Comparison of ENCODE assay signal across 8 cellular contexts in genomic region chr12:49367381-49368239, GRCh38. TPM values are rescaled to one million over a fixed set of nuclear protein-coding genes. Genes with fewer than 3 reads are reported as not detected.
A peak's percentile ranks its signal among the peaks of the same experiment; 100 is the strongest.
DNase-seq lines count a peak whose midpoint lies in the region; ATAC-seq and TF ChIP-seq lines count a peak whose summit lies in the region.

SPATS2 (plus strand) TSS chr12:49367462; CDS start chr12:49461013, 93,551 bp downstream.

- 1 to 4% methylated on average over 20 to 24 of the region's 52 CpGs for WGBS in esophagus squamous epithelium, 2 donors

- H3K9me3 ChIP-seq in HCT116 (ENCODE audit: control insufficient read depth in 1 of 2, insufficient read depth in 1 of 2, low read depth in 1 of 2, low read length in 2 of 2): no peaks in the 10 kb centered on the region
- H3K9me3 ChIP-seq in esophagus squamous epithelium: no peaks in the 10 kb centered on the region

- H3K27me3 ChIP-seq in HCT116 (ENCODE audit: insufficient read depth, low read length): no peaks in the 10 kb centered on the region
- no peaks in the 10 kb centered on the region for H3K27me3 ChIP-seq in esophagus squamous epithelium

- H3K36me3 Mint-ChIP-seq in nephron progenitor cell (ENCODE audit: low read depth): peaks cover 15% of the 10 kb centered on the region

- H3K4me3 ChIP-seq in HCT116 (replicated peaks in 1 of 2; ENCODE audit: low read depth in 1 of 2, low read length in 2 of 2) (peak within 1 kb of the TSS; percentile 65 to 71), esophagus squamous epithelium (peak within 1 kb of the TSS; percentile 77 to 95 (median 82))

- RAD21 ChIA-PET in HCT116 (lab: Charles Lee; ENCODE audit: low non-redundant PET in 1 of 2, low total read pairs in 2 of 2, uncharacterized antibody in 2 of 2, unreplicated experiment in 2 of 2): interaction anchor here (0.7 to 1.6 kb wide), 4 partner anchors 9 to 1401 kb away, joined by 3 read pairs; no protein-coding TSS in a partner anchor

- H3K4me2 ChIP-seq in HCT116 (ENCODE audit: low read length): peak within 1 kb of the TSS; percentile 71

- no peak for TF ChIP-seq CTCF in HCT116 (IDR thresholded peaks at IDR 0.05 in 2 of 3, conservative IDR thresholded peaks at IDR 0.05 in 1 of 3; ENCODE audit: borderline replicate concordance in 1 of 3, insufficient read depth in 1 of 3, low read depth in 2 of 3, low read length in 2 of 3)
- no peak for TF ChIP-seq CTCF in esophagus squamous epithelium (IDR thresholded peaks at IDR 0.05)
- no peak for TF ChIP-seq CTCF in nephron progenitor cell (IDR thresholded peaks at IDR 0.05)

- DNase-seq in COLO668 (lab: John Stamatoyannopoulos, UW; ENCODE audit: unreplicated experiment): peak; percentile 38
- DNase-seq in HCT116 (ENCODE audit: low read depth, low spot score): no peak
- DNase-seq in SW480 (ENCODE audit: low spot score): peak; percentile 47
- peak; percentile 59 for DNase-seq in esophagus squamous epithelium (lab: John Stamatoyannopoulos, UW)
- peak; percentile 100 for DNase-seq in nephron progenitor cell
- DNase-seq in NCI-H1436 (lab: John Stamatoyannopoulos, UW): no peak
- no peak for DNase-seq in GOT3 (lab: John Stamatoyannopoulos, UW)
- no peak for DNase-seq in stimulated activated CD4-positive, alpha-beta T cell treated with anti-CD3 and anti-CD28 coated beads, Interleukin-15, amount 100 ng/mL, for 24 hours

- H3K27ac ChIP-seq in HCT116 (ENCODE audit: low read depth, low read length): peak within 1 kb of the TSS; percentile 99
- peak within 1 kb of the TSS; percentile 95 to 96 (median 96) for H3K27ac ChIP-seq in esophagus squamous epithelium

- H3K4me1 Mint-ChIP-seq in nephron progenitor cell: peaks cover 34% of the 10 kb centered on the region

- intact Hi-C loops in HCT116 (cut with micrococcal nuclease) (loop anchor here (2.0 kb wide), 1 partner anchor 147 kb away; no protein-coding TSS in a partner anchor), esophagus squamous epithelium (cut with DNase I) (loop anchor here (5.0 kb wide), 1 partner anchor 140 kb away; no protein-coding TSS in a partner anchor)

- no peaks in the 10 kb centered on the region for H3K9me3 Mint-ChIP-seq in nephron progenitor cell

- peak within 1 kb of the TSS; percentile 92 for H3K9ac ChIP-seq in HCT116 (ENCODE audit: low read length)

- TF ChIP-seq POLR2A in HCT116 (IDR thresholded peaks at IDR 0.05; ENCODE audit: borderline replicate concordance, extremely low read depth, insufficient read depth, insufficient read length) (no peak), esophagus squamous epithelium (IDR thresholded peaks at IDR 0.05) (no peak)

- CTCF ChIA-PET in HCT116 (lab: Charles Lee): interaction anchor here (0.7 to 2.6 kb wide), 10 partner anchors 10 to 213 kb away, joined by 3 to 28 read pairs (median 7); no protein-coding TSS in a partner anchor

- TF ChIP-seq RAD21 in HCT116 (IDR thresholded peaks at IDR 0.05; ENCODE audit: low read depth): no peak; the same call in 1 of the 2 replicates

- POLR2A ChIA-PET in HCT116 (lab: Charles Lee): interaction anchor here (0.5 to 1.9 kb wide), 21 partner anchors 8 to 541 kb away, joined by 3 to 16 read pairs (median 5); partner anchors contain the start of gene TROAP

- peaks cover 11% of the 10 kb centered on the region for H3K27me3 Mint-ChIP-seq in nephron progenitor cell (ENCODE audit: low read depth, poor library complexity)

- peak within 1 kb of the TSS; percentile 99 for H3K27ac Mint-ChIP-seq in nephron progenitor cell

- H3K9me2 ChIP-seq in HCT116 (ENCODE audit: insufficient read depth): no peaks in the 10 kb centered on the region

- H3K79me2 ChIP-seq in HCT116 (ENCODE audit: insufficient read depth, low read length): peaks cover 59% of the 10 kb centered on the region

- peaks cover 38 to 52% of the 10 kb centered on the region in 2 experiments for H3K4me1 ChIP-seq in HCT116 (ENCODE audit: control insufficient read depth in 1 of 2, insufficient read depth in 2 of 2, low read length in 2 of 2)
- H3K4me1 ChIP-seq in esophagus squamous epithelium: peaks cover 0 to 37% (median 18%) of the 10 kb centered on the region in 3 donors

- ATAC-seq in HCT116: peak; percentile 1

- H3K4me3 Mint-ChIP-seq in nephron progenitor cell: peak within 1 kb of the TSS; percentile 98

- BruUV-seq in HCT116 (replicated peaks; lab: Mats Ljungman, UMichigan): TSS peak; percentile 49

- H2AFZ ChIP-seq in HCT116 (ENCODE audit: low read depth, low read length, poor library complexity, severe bottlenecking): no peak within 1 kb of the TSS

- peaks cover 5% of the 10 kb centered on the region; the same call in 1 of the 2 replicates for H4K20me1 ChIP-seq in HCT116 (ENCODE audit: insufficient read depth)

- H3K36me3 ChIP-seq in HCT116 (ENCODE audit: control insufficient read depth in 1 of 2, insufficient read depth in 2 of 2, low read length in 2 of 2): no peaks in the 10 kb centered on the region
- H3K36me3 ChIP-seq in esophagus squamous epithelium: no peaks in the 10 kb centered on the region

TF ChIP-seq in HCT116, 20 proteins besides CTCF, POLR2A, EP300 and RAD21:
- no peak for TF ChIP-seq ZNF274 (IDR thresholded peaks at IDR 0.05; ENCODE audit: low read depth, low read length)
- TF ChIP-seq SIN3A (IDR thresholded peaks at IDR 0.05; ENCODE audit: low read depth): peak; percentile 71
- no peak for TF ChIP-seq FOSL1 (IDR thresholded peaks at IDR 0.05; ENCODE audit: low read depth)
- no peak for TF ChIP-seq SP1 (IDR thresholded peaks at IDR 0.05; ENCODE audit: low read depth)
- no peak for TF ChIP-seq CEBPB (IDR thresholded peaks at IDR 0.05; ENCODE audit: low read depth)
- TF ChIP-seq MAX (IDR thresholded peaks at IDR 0.05): 0 out of 2 replicates have a peak, but pooled peaks have one; percentile 29
- no peak for TF ChIP-seq ATF3 (IDR thresholded peaks at IDR 0.05)
- TF ChIP-seq REST (IDR thresholded peaks at IDR 0.05; ENCODE audit: low read depth): no peak
- TF ChIP-seq YY1 (IDR thresholded peaks at IDR 0.05; ENCODE audit: extremely low read depth, insufficient replicate concordance, low read depth, low read length): no peak
- peak; percentile 45; the same call in 1 of the 2 replicates for TF ChIP-seq EGR1 (IDR thresholded peaks at IDR 0.05; ENCODE audit: low read depth)

RNA-seq across cellular contexts. Expression of gene SPATS2, which starts in this region (rescaled TPM):
- total RNA-seq in HCT116 (2021; ENCODE audit: unreplicated experiment) (74.2 TPM), esophagus squamous epithelium (1 to 10 TPM; 4.8 to 9.8 (median 8.5) TPM)
- 47.6 and 54.1 TPM in 2 replicates for polyA plus RNA-seq in HCT116 (2012)

Comparison
In these comparisons a context has a peak if more than half of its experiments do, and no peak if none do; other contexts are left out.
1. DNase-seq: peak in COLO668 (single experiment), SW480 (single experiment), esophagus squamous epithelium (single experiment) and nephron progenitor cell (single experiment); none in HCT116 (single experiment), NCI-H1436 (single experiment), GOT3 (single experiment) and stimulated activated CD4-positive, alpha-beta T cell treated with anti-CD3 and anti-CD28 coated beads, Interleukin-15, amount 100 ng/mL, for 24 hours (single experiment).